In genomic region chr17:74176546-74177001, GRCh38 we compare ENCODE assay signal across 9 cellular contexts.
DNase-seq lines count a peak whose midpoint lies in the region; ATAC-seq and TF ChIP-seq lines count a peak whose summit lies in the region.
"Had no signal": no experiment of that assay in that cellular context is flagged by ENCODE, and none has a peak within 500 bp of the region (broad histone marks: within the 10 kb centered on the region; RNA-seq: fewer than 3 reads in every experiment).

No MANE protein-coding gene starts in this region.

- in situ Hi-C loops in brain microvascular endothelial cell (cut with HindIII; ENCODE audit: low pct_ligation_motif_present, low sequenced_read_pairs), result no loop called here

- H3K4me3 ChIP-seq in brain microvascular endothelial cell (ENCODE audit: low read depth, low read length), result no peak overlapping the region
- H3K4me3 ChIP-seq: BLaER1 had no signal

- H3K36me3 ChIP-seq in brain microvascular endothelial cell (replicated peaks), result no peaks in the 10 kb centered on the region
- H3K36me3 ChIP-seq: BLaER1 had no signal

- DNase-seq in NCI-H510A treated with DMSO at 0.1 percent for 48 hours (lab: John Stamatoyannopoulos, UW) (peak; percentile 77), NCI-H510A (lab: John Stamatoyannopoulos, UW) (no peak), NCI-H1417 (lab: John Stamatoyannopoulos, UW) (peak; percentile 67 to 88 (median 73)), T follicular helper cell (ENCODE audit: low read depth) (peak; percentile 3), brain microvascular endothelial cell (peak; percentile 56), iris pigment epithelial cell (ENCODE audit: low read depth) (peak; percentile 65)
- peak; percentile 22 to 28 for DNase-seq in stimulated activated CD4-positive, alpha-beta T cell treated with anti-CD3 and anti-CD28 coated beads, Interleukin-15, amount 100 ng/mL, for 48 hours (ENCODE audit: low read depth in 2 of 2)

- ATAC-seq in HG03025 (IDR thresholded peaks at IDR 0.05; ENCODE audit: low FRiP score, unreplicated experiment), result no peak

- TF ChIP-seq CTCF in brain microvascular endothelial cell (IDR thresholded peaks at IDR 0.05; ENCODE audit: low read depth, low read length, missing control alignments), result peak; percentile 92

- no peak overlapping the region for H3K27ac ChIP-seq in brain microvascular endothelial cell
- H3K27ac ChIP-seq: BLaER1 had no signal

- no peaks in the 10 kb centered on the region for H3K27me3 ChIP-seq in brain microvascular endothelial cell (replicated peaks)
- H3K27me3 ChIP-seq: BLaER1 had no signal
